In the genomic region with DNA sequence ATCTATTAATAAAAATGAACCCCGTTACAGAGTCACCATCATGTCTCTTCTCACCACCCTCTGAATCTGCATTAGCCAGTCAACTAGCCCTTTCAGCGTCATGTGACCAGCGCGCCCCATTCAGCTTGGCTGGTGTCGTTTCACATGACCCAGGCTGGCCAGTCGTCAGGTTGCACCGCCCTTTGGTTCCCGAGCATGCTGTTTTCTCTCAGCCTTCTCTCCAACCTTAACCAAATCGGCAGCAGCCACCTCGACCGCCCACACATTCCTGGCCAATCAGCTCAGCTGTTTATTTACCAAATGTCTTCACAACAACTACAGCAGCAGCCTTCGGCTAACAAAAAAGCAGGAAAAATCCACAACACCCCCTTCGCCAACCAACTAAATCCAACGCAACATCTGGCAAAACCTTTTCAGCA, we compare ENCODE assay signal across 3 cellular contexts.
TF ChIP-seq lines count a peak whose summit lies in the region.

No MANE protein-coding gene starts in this region.

TF ChIP-seq in IMR-90, 13 proteins besides CTCF, POLR2A, EP300 and RAD21:
- TF ChIP-seq BHLHE40 (IDR thresholded peaks at IDR 0.05; ENCODE audit: low read depth, low read length): no peak
- TF ChIP-seq, protein P1, sequence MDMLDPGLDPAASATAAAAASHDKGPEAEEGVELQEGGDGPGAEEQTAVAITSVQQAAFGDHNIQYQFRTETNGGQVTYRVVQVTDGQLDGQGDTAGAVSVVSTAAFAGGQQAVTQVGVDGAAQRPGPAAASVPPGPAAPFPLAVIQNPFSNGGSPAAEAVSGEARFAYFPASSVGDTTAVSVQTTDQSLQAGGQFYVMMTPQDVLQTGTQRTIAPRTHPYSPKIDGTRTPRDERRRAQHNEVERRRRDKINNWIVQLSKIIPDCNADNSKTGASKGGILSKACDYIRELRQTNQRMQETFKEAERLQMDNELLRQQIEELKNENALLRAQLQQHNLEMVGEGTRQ (IDR thresholded peaks at IDR 0.05; ENCODE audit: low read depth, low read length): peak; percentile 91

TF ChIP-seq in endothelial cell of umbilical vein, 7 proteins besides CTCF, POLR2A, EP300 and RAD21:
- TF ChIP-seq EZH2 (IDR thresholded peaks at IDR 0.05; ENCODE audit: borderline replicate concordance, low read depth, low read length, severe bottlenecking): no peak
- TF ChIP-seq MAX (IDR thresholded peaks at IDR 0.05; ENCODE audit: insufficient read depth, insufficient read length): peak; percentile 16

TF ChIP-seq in neural cell, 6 proteins besides CTCF, POLR2A, EP300 and RAD21:
- TF ChIP-seq SMC3 (conservative IDR thresholded peaks at IDR 0.05; ENCODE audit: poor library complexity): no peak
- TF ChIP-seq MXI1 (conservative IDR thresholded peaks at IDR 0.05; ENCODE audit: poor library complexity, severe bottlenecking): no peak
- TF ChIP-seq EZH2 (IDR thresholded peaks at IDR 0.05; ENCODE audit: borderline replicate concordance, insufficient read depth, low read length, poor library complexity, severe bottlenecking): no peak
- TF ChIP-seq POLR2AphosphoS5 (IDR thresholded peaks at IDR 0.05): no peak
- TF ChIP-seq REST (IDR thresholded peaks at IDR 0.05; ENCODE audit: borderline replicate concordance): no peak
- no peak for TF ChIP-seq TAF1 (IDR thresholded peaks at IDR 0.05; ENCODE audit: low read depth)
